Comparison of ENCODE assay signal across 20 cellular contexts in the genomic region with DNA sequence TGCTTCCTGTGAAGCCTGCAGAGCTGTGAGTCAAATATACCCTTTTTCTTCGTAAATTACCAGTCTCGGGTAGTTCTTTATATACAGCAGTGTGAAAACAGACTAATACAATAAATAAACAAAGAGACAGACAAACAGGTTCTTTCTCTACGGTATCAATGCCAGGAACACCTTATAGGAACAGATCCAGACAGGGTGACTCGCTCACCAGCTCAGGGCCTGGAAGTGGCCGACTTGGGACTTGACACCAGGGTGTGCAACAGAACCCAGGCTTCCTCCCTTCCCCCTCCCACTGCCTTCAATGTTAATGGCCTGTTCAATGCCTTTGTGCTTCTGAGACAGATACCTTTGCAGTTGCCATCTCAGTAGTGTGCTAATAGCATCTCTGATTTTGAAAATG.
"Had no signal": no experiment of that assay in that cellular context is flagged by ENCODE, and none has a peak within 500 bp of the region (broad histone marks: within the 10 kb centered on the region; RNA-seq: fewer than 3 reads in every experiment).

No MANE protein-coding gene starts in this region.

- ATAC-seq: left ventricle myocardium superior, right lobe of liver had no signal

- H3K4me1 ChIP-seq: right lobe of liver, testis, transverse colon had no signal

- H3K36me3 Mint-ChIP-seq: activated naive CD4-positive, alpha-beta T cell treated with anti-CD3 and anti-CD28 coated beads, Interleukin-2, amount 10 ng/mL, durations not matched to agents 7 days and 5 days had no signal

- H3K36me3 ChIP-seq: brain microvascular endothelial cell, right lobe of liver, transverse colon had no signal

- H3K4me3 Mint-ChIP-seq: activated CD4-positive, alpha-beta memory T cell treated with anti-CD3 and anti-CD28 coated beads, Interleukin-2, amount 10 ng/mL, durations not matched to agents 7 days and 5 days; activated CD4-positive, alpha-beta T cell treated with anti-CD3 and anti-CD28 coated beads, Interleukin-2, amount 10 ng/mL, durations not matched to agents 7 days and 5 days; activated naive CD4-positive, alpha-beta T cell treated with anti-CD3 and anti-CD28 coated beads, Interleukin-2, amount 10 ng/mL, durations not matched to agents 7 days and 5 days; activated T-cell treated with anti-CD3 and anti-CD28 coated beads, Interleukin-2, amount 50 U/mL, for 24 hours; dendritic cell treated with granulocyte-macrophage colony-stimulating factor and Interleukin-4, amounts not matched to agents 40 ng/mL and 50 ng/mL, for 4 days; nephron had no signal

- H3K4me1 Mint-ChIP-seq: activated CD4-positive, alpha-beta T cell treated with anti-CD3 and anti-CD28 coated beads, Interleukin-2, amount 10 ng/mL, durations not matched to agents 7 days and 5 days; activated naive CD4-positive, alpha-beta T cell treated with anti-CD3 and anti-CD28 coated beads, Interleukin-2, amount 10 ng/mL, durations not matched to agents 7 days and 5 days; nephron had no signal

- H3K27ac Mint-ChIP-seq: activated CD4-positive, alpha-beta memory T cell treated with anti-CD3 and anti-CD28 coated beads, Interleukin-2, amount 10 ng/mL, durations not matched to agents 7 days and 5 days; activated CD4-positive, alpha-beta T cell treated with anti-CD3 and anti-CD28 coated beads, Interleukin-2, amount 10 ng/mL, durations not matched to agents 7 days and 5 days; activated naive CD4-positive, alpha-beta T cell treated with anti-CD3 and anti-CD28 coated beads, Interleukin-2, amount 10 ng/mL, durations not matched to agents 7 days and 5 days; activated T-cell treated with anti-CD3 and anti-CD28 coated beads, Interleukin-2, amount 50 U/mL, for 24 hours; dendritic cell treated with granulocyte-macrophage colony-stimulating factor and Interleukin-4, amounts not matched to agents 40 ng/mL and 50 ng/mL, for 4 days; nephron had no signal

- DNase-seq: activated CD4-positive, alpha-beta memory T cell treated with anti-CD3 and anti-CD28 coated beads, Interleukin-2, amount 10 ng/mL, durations not matched to agents 7 days and 5 days; activated CD4-positive, alpha-beta T cell treated with anti-CD3 and anti-CD28 coated beads for 1 hour; activated CD4-positive, alpha-beta T cell treated with anti-CD3 and anti-CD28 coated beads, Interleukin-2, amount 10 ng/mL, durations not matched to agents 7 days and 5 days; activated CD8-positive, alpha-beta memory T cell treated with anti-CD3 and anti-CD28 coated beads, Interleukin-2, amount 50 U/mL, for 48 hours; activated gamma-delta T cell; activated naive CD4-positive, alpha-beta T cell treated with anti-CD3 and anti-CD28 coated beads, Interleukin-2, amount 10 ng/mL, durations not matched to agents 7 days and 5 days; activated T-cell treated with anti-CD3 and anti-CD28 coated beads, Interleukin-2, amount 50 U/mL, for 24 hours; amniotic stem cell; brain microvascular endothelial cell; central memory CD4-positive, alpha-beta T cell; left ventricle myocardium superior; right lobe of liver; stimulated activated CD4-positive, alpha-beta T cell treated with anti-CD3 and anti-CD28 coated beads, Interleukin-2, amount 100 ng/mL, for 48 hours; stimulated activated naive CD4-positive, alpha-beta T cell treated with Interleukin-2 at 50 U/mL for 16 hours; T1000; testis; transverse colon had no signal

- H3K27me3 ChIP-seq: brain microvascular endothelial cell, right lobe of liver, testis, transverse colon had no signal

- H3K9me3 Mint-ChIP-seq: activated CD4-positive, alpha-beta memory T cell treated with anti-CD3 and anti-CD28 coated beads, Interleukin-2, amount 10 ng/mL, durations not matched to agents 7 days and 5 days; activated CD4-positive, alpha-beta T cell treated with anti-CD3 and anti-CD28 coated beads, Interleukin-2, amount 10 ng/mL, durations not matched to agents 7 days and 5 days; activated naive CD4-positive, alpha-beta T cell treated with anti-CD3 and anti-CD28 coated beads, Interleukin-2, amount 10 ng/mL, durations not matched to agents 7 days and 5 days; activated T-cell treated with anti-CD3 and anti-CD28 coated beads, Interleukin-2, amount 50 U/mL, for 24 hours; dendritic cell treated with granulocyte-macrophage colony-stimulating factor and Interleukin-4, amounts not matched to agents 40 ng/mL and 50 ng/mL, for 4 days; nephron had no signal

- H3K27ac ChIP-seq: brain microvascular endothelial cell, epithelial cell of prostate, right lobe of liver, testis, transverse colon had no signal

- H3K4me3 ChIP-seq: right lobe of liver, testis, transverse colon had no signal

- H3K27me3 Mint-ChIP-seq: activated CD4-positive, alpha-beta memory T cell treated with anti-CD3 and anti-CD28 coated beads, Interleukin-2, amount 10 ng/mL, durations not matched to agents 7 days and 5 days had no signal

- H3K9me3 ChIP-seq: right lobe of liver, testis, transverse colon had no signal
